In genomic region chr18:63378919-63379638, GRCh38 we compare ENCODE assay signal across 12 cellular contexts. TPM values are rescaled to one million over a fixed set of nuclear protein-coding genes. Genes with fewer than 3 reads are reported as not detected.
A peak's percentile ranks its signal among the peaks of the same experiment; 100 is the strongest.
DNase-seq lines count a peak whose midpoint lies in the region; ATAC-seq, FAIRE-seq and TF ChIP-seq lines count a peak whose summit lies in the region.
"Had no signal": no experiment of that assay in that cellular context is flagged by ENCODE, and none has a peak within 500 bp of the region (broad histone marks: within the 10 kb centered on the region; RNA-seq: fewer than 3 reads in every experiment).

No MANE protein-coding gene starts in this region.

- H3K9me3 ChIP-seq in MM.1S (replicated peaks; ENCODE audit: insufficient read depth, low read length) (no peaks in the 10 kb centered on the region), body of pancreas (no peaks in the 10 kb centered on the region)

- FAIRE-seq in D721Med (lab: Jason Lieb, UNC) = peak; percentile 92

- peak overlapping the region; percentile 28; the same call in 1 of the 2 replicates for H3K4me2 ChIP-seq in MM.1S (ENCODE audit: low read depth, low read length)

- no peak overlapping the region for H2AFZ ChIP-seq in MM.1S (ENCODE audit: low read length)

- no peaks in the 10 kb centered on the region for H3K27me3 ChIP-seq in MM.1S (replicated peaks; ENCODE audit: insufficient read depth, low read length)
- H3K27me3 ChIP-seq in body of pancreas = no peaks in the 10 kb centered on the region
- H3K27me3 ChIP-seq: left lung had no signal

- H3K36me3 ChIP-seq in MM.1S (replicated peaks; ENCODE audit: insufficient read depth, low read length) = no peaks in the 10 kb centered on the region
- no peaks in the 10 kb centered on the region for H3K36me3 ChIP-seq in body of pancreas (replicated peaks in 1 of 2; ENCODE audit: insufficient read depth in 1 of 2, low read depth in 2 of 2)
- H3K36me3 ChIP-seq: left lung had no signal

- intact Hi-C loops in body of pancreas (cut with DNase I) = no loop called here

- ATAC-seq in GM19395 (IDR thresholded peaks at IDR 0.05; ENCODE audit: unreplicated experiment) = peak; percentile 69
- no peak for ATAC-seq in body of pancreas
- ATAC-seq: left lung, psoas muscle had no signal

- TF ChIP-seq POLR2A in body of pancreas (IDR thresholded peaks at IDR 0.05) = no peak

- H4K20me1 ChIP-seq in MM.1S (ENCODE audit: insufficient read depth, low read length) = no peaks in the 10 kb centered on the region

- H3K9ac ChIP-seq in MM.1S (ENCODE audit: low read length) = no peak overlapping the region

- DNase-seq in D721Med (ENCODE audit: insufficient read length, low spot score) (no peak), MM.1S (peak; percentile 16), choroid plexus epithelial cell (ENCODE audit: low read depth) (peak; percentile 23), body of pancreas (no peak), DMS114 treated with DMSO at 0.1 percent for 48 hours (lab: John Stamatoyannopoulos, UW; ENCODE audit: unreplicated experiment) (no peak), NCI-H1694 treated with DMSO at 0.1 percent for 48 hours (lab: John Stamatoyannopoulos, UW) (no peak), SKM-1 treated with dmso at 0.1 percent for 144 hours (lab: John Stamatoyannopoulos, UW; ENCODE audit: unreplicated experiment) (no peak)
- DNase-seq: activated B cell treated with CpG ODN at 0.5 μM for 24 hours, DMS153, left lung, psoas muscle had no signal

- H3K27ac ChIP-seq in MM.1S (ENCODE audit: low read length) (no peak overlapping the region), body of pancreas (no peak overlapping the region)
- H3K27ac ChIP-seq: left lung, psoas muscle had no signal

- H3K79me2 ChIP-seq in MM.1S (ENCODE audit: low read length) = no peaks in the 10 kb centered on the region

- H3K4me3 ChIP-seq in MM.1S (ENCODE audit: low read length) (no peak overlapping the region), choroid plexus epithelial cell (ENCODE audit: low read depth, low read length) (peak overlapping the region; percentile 14), body of pancreas (no peak overlapping the region)
- H3K4me3 ChIP-seq: left lung, psoas muscle had no signal

- WGBS in body of pancreas, 2 donors = 62 to 75% methylated on average over 4 of the region's 4 CpGs

- H3F3A ChIP-seq in MM.1S (ENCODE audit: insufficient read depth, low read length) = no peaks in the 10 kb centered on the region

- H3K4me1 ChIP-seq in MM.1S (ENCODE audit: low read length) (no peaks in the 10 kb centered on the region), body of pancreas (no peaks in the 10 kb centered on the region)
- H3K4me1 ChIP-seq: psoas muscle had no signal

- TF ChIP-seq CTCF in D721Med (IDR thresholded peaks at IDR 0.05; ENCODE audit: insufficient read depth, missing control alignments) = no peak
- TF ChIP-seq CTCF in MM.1S (IDR thresholded peaks at IDR 0.05; ENCODE audit: low read length) = no peak
- no peak for TF ChIP-seq CTCF in choroid plexus epithelial cell (conservative IDR thresholded peaks at IDR 0.05; ENCODE audit: low read depth, low read length)
- no peak for TF ChIP-seq CTCF in body of pancreas (IDR thresholded peaks at IDR 0.05)

- no peaks in the 10 kb centered on the region for H3K9me2 ChIP-seq in MM.1S (replicated peaks; ENCODE audit: insufficient read depth, low read length)

RNA-seq across cellular contexts. Expression of gene KDSR, which starts 12.1 kb away (rescaled TPM):
- 10 to 100 TPM; 14.5 TPM for total RNA-seq in body of pancreas

RNA-seq across cellular contexts. Expression of gene VPS4B, which starts 43.2 kb away (rescaled TPM):
- 10 to 100 TPM; 16.2 to 20.2 TPM for total RNA-seq in body of pancreas

RNA-seq across cellular contexts. Expression of gene BCL2, which starts 59.5 kb away (rescaled TPM):
- total RNA-seq in body of pancreas = 10 to 100 TPM; 10.1 to 18.5 TPM

Comparison
In these comparisons a context has a peak if more than half of its experiments do, and no peak if none do; other contexts are left out.
1. DNase-seq: peak in MM.1S (single experiment) and choroid plexus epithelial cell (single experiment); none in D721Med (single experiment), body of pancreas (0 of 4), DMS114 treated with DMSO at 0.1 percent for 48 hours (single experiment), NCI-H1694 treated with DMSO at 0.1 percent for 48 hours (single experiment) and SKM-1 treated with dmso at 0.1 percent for 144 hours (single experiment).